ENCODE assay signal across 19 cellular contexts in the genomic region with DNA sequence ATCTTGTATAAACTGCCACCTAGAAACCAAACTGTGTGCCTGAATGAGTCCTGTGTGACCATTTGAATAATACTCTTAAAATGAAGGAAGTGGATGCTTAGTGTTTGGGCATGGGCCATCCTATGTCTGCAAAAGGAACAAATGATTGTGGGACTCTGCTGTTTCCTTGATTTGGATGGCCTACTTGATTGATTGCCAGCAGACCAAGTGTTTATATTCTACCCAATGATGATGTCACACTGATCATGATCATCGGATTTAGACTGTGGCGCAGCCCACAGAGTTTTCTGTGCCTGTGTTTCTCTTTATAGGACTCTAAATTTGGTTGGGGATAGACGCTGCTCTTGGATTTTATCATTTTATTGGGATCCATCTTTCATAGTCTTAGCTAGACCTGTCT. TPM values are rescaled to one million over a fixed set of nuclear protein-coding genes. Genes with fewer than 3 reads are reported as not detected.
DNase-seq lines count a peak whose midpoint lies in the region; ATAC-seq and TF ChIP-seq lines count a peak whose summit lies in the region.
"Had no signal": no experiment of that assay in that cellular context is flagged by ENCODE, and none has a peak within 500 bp of the region (broad histone marks: within the 10 kb centered on the region; RNA-seq: fewer than 3 reads in every experiment).

No MANE protein-coding gene starts in this region.

- peak overlapping the region; percentile 24; the same call in 1 of the 2 replicates for H3K4me2 ChIP-seq in IMR-90 (ENCODE audit: low read depth, low read length)

- no CpG with 5 or more reads among the region's 3 CpGs for WGBS in IMR-90 (ENCODE audit: extremely low coverage in 2 of 2, insufficient read length in 1 of 2), 2 experiments

- ATAC-seq in IMR-90 (ENCODE audit: low read depth) (no peak), HG03280 (IDR thresholded peaks at IDR 0.05; ENCODE audit: unreplicated experiment) (no peak), HG02678 (IDR thresholded peaks at IDR 0.05; ENCODE audit: unreplicated experiment) (no peak)
- ATAC-seq: Panc1 had no signal

- in situ Hi-C loops in IMR-90 (cut with MboI; ENCODE audit: low sequenced_read_pairs): loop anchor here (10.0 kb wide), 1 partner anchor 71 kb away; no protein-coding TSS in a partner anchor

- no peak overlapping the region for H3K18ac ChIP-seq in IMR-90 (ENCODE audit: low read depth, low read length)

- dilution Hi-C loops in IMR-90 (cut with HindIII; ENCODE audit: low sequenced_read_pairs, unreplicated experiment): no loop called here

- H4K5ac ChIP-seq in IMR-90 (ENCODE audit: low read depth, low read length): no peak overlapping the region

- no TSS peak for BruUV-seq in IMR-90 (replicated peaks; lab: Mats Ljungman, UMichigan)

- intact Hi-C loops in IMR-90 (cut with micrococcal nuclease): loop anchor here (5.0 kb wide), 2 partner anchors 68 to 203 kb away; partner anchors contain the start of gene CCNG2

- peaks cover 11% of the 10 kb centered on the region for H3K36me3 ChIP-seq in IMR-90 (ENCODE audit: control insufficient read depth, insufficient read depth, low read length)

- no peak overlapping the region for H2AK9ac ChIP-seq in IMR-90 (replicated peaks; ENCODE audit: low read depth, low read length, poor library complexity)

- TF ChIP-seq POLR2A in IMR-90 (IDR thresholded peaks at IDR 0.05; ENCODE audit: low read depth, low read length): no peak

- H2BK120ac ChIP-seq in IMR-90 (ENCODE audit: low read depth, low read length): no peak overlapping the region

- H3K4me3 Mint-ChIP-seq in endothelial cell (ENCODE audit: unreplicated experiment) (peak overlapping the region; percentile 56), nephron progenitor cell (peak overlapping the region; percentile 50)
- H3K4me3 Mint-ChIP-seq: CD14-positive monocyte had no signal

- H3K9me1 ChIP-seq in IMR-90 (ENCODE audit: insufficient read depth, low read length): peaks cover 28% of the 10 kb centered on the region

- POLR2A ChIA-PET in IMR-90 (lab: Charles Lee; ENCODE audit: unreplicated experiment): interaction anchor here (0.6 kb wide), 3 partner anchors 12 to 103 kb away, joined by 3 to 5 read pairs (median 3); no protein-coding TSS in a partner anchor

- H3K27ac ChIP-seq in IMR-90 (ENCODE audit: insufficient read depth, low read length): no peak overlapping the region

- H3K9ac ChIP-seq in IMR-90 (ENCODE audit: low read depth, low read length): no peak overlapping the region

- H3K4me1 ChIP-seq in IMR-90 (ENCODE audit: control insufficient read depth, insufficient read depth, low read length): peaks cover 22% of the 10 kb centered on the region

- H3K9me3 Mint-ChIP-seq in endothelial cell (ENCODE audit: unreplicated experiment) (no peaks in the 10 kb centered on the region), nephron progenitor cell (peaks cover 9% of the 10 kb centered on the region)
- H3K9me3 Mint-ChIP-seq: CD14-positive monocyte had no signal

- H2BK5ac ChIP-seq in IMR-90 (ENCODE audit: low read depth, low read length, poor library complexity, severe bottlenecking): no peak overlapping the region

- H3K4me1 Mint-ChIP-seq in endothelial cell (ENCODE audit: unreplicated experiment): peaks cover 56% of the 10 kb centered on the region
- H3K4me1 Mint-ChIP-seq in nephron progenitor cell: peaks cover 65% of the 10 kb centered on the region

- no peak overlapping the region for H2BK15ac ChIP-seq in IMR-90 (ENCODE audit: low read depth, low read length)

- peaks cover 0 to 55% of the 10 kb centered on the region in 2 experiments for H3K79me1 ChIP-seq in IMR-90 (ENCODE audit: low read depth in 1 of 2, low read length in 2 of 2)

- H3K23ac ChIP-seq in IMR-90 (ENCODE audit: low read depth, low read length): no peak overlapping the region; the same call in 1 of the 2 replicates

- no peaks in the 10 kb centered on the region for H3K9me3 ChIP-seq in IMR-90 (ENCODE audit: control insufficient read depth, insufficient read depth, low read length)

- H3K27ac Mint-ChIP-seq in endothelial cell (ENCODE audit: unreplicated experiment): no peak overlapping the region
- no peak overlapping the region for H3K27ac Mint-ChIP-seq in nephron progenitor cell
- H3K27ac Mint-ChIP-seq: CD14-positive monocyte had no signal

- CTCF ChIA-PET in IMR-90 (lab: Yijun Ruan, JAX): no interaction called here

- H3K4me3 ChIP-seq in AG10803 (ENCODE audit: low read length): peak overlapping the region; percentile 95
- H3K4me3 ChIP-seq in IMR-90 (ENCODE audit: insufficient read depth, low read depth, low read length): no peak overlapping the region

- H4K20me1 ChIP-seq in IMR-90 (ENCODE audit: insufficient read depth, low read length): peaks cover 85% of the 10 kb centered on the region

- H3K36me3 Mint-ChIP-seq in endothelial cell (ENCODE audit: low read depth, unreplicated experiment): peaks cover 18% of the 10 kb centered on the region
- peaks cover 76% of the 10 kb centered on the region for H3K36me3 Mint-ChIP-seq in nephron progenitor cell (ENCODE audit: low read depth)
- H3K36me3 Mint-ChIP-seq: CD14-positive monocyte had no signal

- TF ChIP-seq RAD21 in IMR-90 (IDR thresholded peaks at IDR 0.05; ENCODE audit: low read length): no peak

- no peak overlapping the region for H3K14ac ChIP-seq in IMR-90 (replicated peaks; ENCODE audit: low read depth, low read length)

- peaks cover 10% of the 10 kb centered on the region for H3K27me3 Mint-ChIP-seq in endothelial cell (ENCODE audit: unreplicated experiment)
- no peaks in the 10 kb centered on the region for H3K27me3 Mint-ChIP-seq in nephron progenitor cell (ENCODE audit: low read depth, poor library complexity)

- DNase-seq in AG10803 (ENCODE audit: low read depth): no peak
- no peak for DNase-seq in IMR-90
- no peak for DNase-seq in endothelial cell (ENCODE audit: low spot score)
- DNase-seq in nephron progenitor cell: no peak
- no peak for DNase-seq in HCEC 1CT
- no peak for DNase-seq in NAMALWA (ENCODE audit: low spot score)
- DNase-seq: DMS 273 treated with DMSO at 0.1 percent for 48 hours, GF-D8, GOT3, KBM-7, NCI-H1092, NCI-H146, NCI-H510A had no signal

- H3K4ac ChIP-seq in IMR-90 (ENCODE audit: low read depth, low read length): no peak overlapping the region

- no peak overlapping the region for H3K56ac ChIP-seq in IMR-90 (ENCODE audit: extremely low read depth, insufficient read depth, low read length)

- no peak overlapping the region for H2BK20ac ChIP-seq in IMR-90 (ENCODE audit: low read depth, low read length)

- no peak for TF ChIP-seq CTCF in AG10803 (conservative IDR thresholded peaks at IDR 0.05; ENCODE audit: low read length)
- TF ChIP-seq CTCF in IMR-90 (conservative IDR thresholded peaks at IDR 0.05; ENCODE audit: low read depth, low read length): no peak
- no peak for TF ChIP-seq CTCF in endothelial cell (IDR thresholded peaks at IDR 0.05; ENCODE audit: unreplicated experiment)
- TF ChIP-seq CTCF in nephron progenitor cell (IDR thresholded peaks at IDR 0.05): no peak

- no peak overlapping the region for H2AFZ ChIP-seq in IMR-90 (replicated peaks; ENCODE audit: low read length, poor library complexity)

- H2AK5ac ChIP-seq in IMR-90 (ENCODE audit: low read depth, low read length): no peak overlapping the region

- no peak overlapping the region for H4K91ac ChIP-seq in IMR-90 (ENCODE audit: insufficient read depth, low read depth, low read length)

- H3K27me3 ChIP-seq in IMR-90 (ENCODE audit: control insufficient read depth, insufficient read depth, low read length): no peaks in the 10 kb centered on the region

- H4K8ac ChIP-seq in IMR-90 (ENCODE audit: low read depth in 2 of 2, low read length in 2 of 2): no peak overlapping the region

TF ChIP-seq in IMR-90, 13 proteins besides CTCF, POLR2A, EP300 and RAD21:
- TF ChIP-seq CHD1 (IDR thresholded peaks at IDR 0.05; ENCODE audit: low read depth, low read length) (no peak), RCOR1 (IDR thresholded peaks at IDR 0.05; ENCODE audit: insufficient replicate concordance, low read length) (no peak), BHLHE40 (IDR thresholded peaks at IDR 0.05; ENCODE audit: low read depth, low read length) (no peak)

RNA-seq across cellular contexts. Expression of gene SEPTIN11, which starts 4.4 kb away (rescaled TPM):
- total RNA-seq in IMR-90 (2012; rRNA removed): 573 and 632 TPM in 2 replicates
- 258 and 267 TPM in 2 replicates for polyA plus RNA-seq in IMR-90 (2012; rRNA removed)
- 75.9 and 85.0 TPM in 2 replicates for polyA plus RNA-seq in IMR-90 (2012; cell fraction: cytosol; rRNA removed)
- polyA plus RNA-seq in IMR-90 (2012; cell fraction: nucleus; rRNA removed; ENCODE audit: low replicate concordance): 36.2 and 197 TPM in 2 replicates
- total RNA-seq in endothelial cell (ENCODE audit: unreplicated experiment): 331 TPM

RNA-seq across cellular contexts. Expression of gene SOWAHB, which starts 56.0 kb away (rescaled TPM):
- total RNA-seq in IMR-90 (2012; rRNA removed) (under 0.01 TPM in 1 of 2 replicates, not detected in the other), endothelial cell (ENCODE audit: unreplicated experiment) (5.0 TPM)
- polyA plus RNA-seq in IMR-90 (2012; rRNA removed): not detected in 2 replicates
- 0.01 and 0.02 TPM in 2 replicates for polyA plus RNA-seq in IMR-90 (2012; cell fraction: cytosol; rRNA removed)
- polyA plus RNA-seq in IMR-90 (2012; cell fraction: nucleus; rRNA removed; ENCODE audit: low replicate concordance): 0.02 and 0.03 TPM in 2 replicates
- total RNA-seq: M059J, SK-MEL-5 had no signal
- polyA plus RNA-seq: CD14-positive monocyte had no signal
